In the genomic region with DNA sequence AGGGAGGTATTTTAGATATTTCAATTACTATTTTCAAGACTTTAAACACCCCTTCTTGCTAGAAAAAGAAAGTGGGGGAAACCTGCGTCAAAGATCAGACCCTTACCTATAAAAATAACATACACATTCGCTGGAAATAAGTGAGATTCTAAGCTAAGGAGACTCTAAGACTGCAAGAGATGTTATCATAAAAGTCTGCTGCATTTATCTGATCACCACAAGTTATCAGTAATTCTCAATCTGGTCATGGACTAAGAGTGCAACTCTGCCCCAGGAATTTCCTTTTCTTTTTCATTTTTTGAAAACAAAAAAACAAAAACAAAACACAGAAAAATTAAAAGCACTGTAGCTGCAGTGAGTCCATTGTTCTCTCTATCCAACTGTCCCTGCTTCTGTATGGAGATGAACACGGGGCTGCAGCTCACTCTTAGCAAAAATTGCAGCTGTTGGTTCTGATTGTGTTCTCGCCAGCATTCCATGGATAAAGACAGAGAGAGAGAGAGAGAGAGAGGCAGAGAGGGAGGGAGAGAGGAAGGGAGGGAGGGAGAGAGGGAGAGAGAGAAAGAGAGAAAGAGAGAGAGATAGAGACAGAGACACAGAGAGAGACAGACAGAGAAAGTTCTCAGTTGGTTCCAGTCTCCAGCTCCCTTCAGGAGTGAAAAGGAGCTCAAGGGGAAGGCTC, we compare ENCODE assay signal across 31 cellular contexts. TPM values are rescaled to one million over a fixed set of nuclear protein-coding genes. Genes with fewer than 3 reads are reported as not detected.
DNase-seq lines count a peak whose midpoint lies in the region; ATAC-seq, FAIRE-seq and TF ChIP-seq lines count a peak whose summit lies in the region.
"Had no signal": no experiment of that assay in that cellular context is flagged by ENCODE, and none has a peak within 500 bp of the region (broad histone marks: within the 10 kb centered on the region; RNA-seq: fewer than 3 reads in every experiment).

No MANE protein-coding gene starts in this region.

- no peak overlapping the region for H3K27ac ChIP-seq in HepG2 (ENCODE audit: extremely low read length, insufficient read depth, low read length)
- no peak overlapping the region for H3K27ac ChIP-seq in right lobe of liver
- H3K27ac ChIP-seq in left ventricle myocardium inferior (replicated peaks), result no peak overlapping the region
- H3K27ac ChIP-seq: BLaER1, foreskin keratinocyte, hepatocyte, left lung, thoracic aorta, vagina had no signal

- ATAC-seq in HepG2 (no peak), right lobe of liver (no peak), memory B cell (ENCODE audit: low read depth) (no peak), HG03095 (IDR thresholded peaks at IDR 0.05; ENCODE audit: unreplicated experiment) (no peak)
- ATAC-seq in activated T-helper 17 cell treated with anti-CD3 and anti-CD28 coated beads, Interleukin-2, amount 50 U/mL, for 72 hours (replicated peaks), result no peak
- ATAC-seq: activated naive CD8-positive, alpha-beta T cell treated with anti-CD3 and anti-CD28 coated beads, Interleukin-2, amount 50 U/mL, for 24 hours; esophagus mucosa; foreskin keratinocyte; GM12878; Right ventricle myocardium inferior; WTC11 had no signal

- H3K9me3 ChIP-seq in HepG2 (ENCODE audit: low read length), result no peaks in the 10 kb centered on the region
- no peaks in the 10 kb centered on the region for H3K9me3 ChIP-seq in right lobe of liver
- H3K9me3 ChIP-seq in left ventricle myocardium inferior (replicated peaks), result no peaks in the 10 kb centered on the region
- H3K9me3 ChIP-seq: BLaER1, left lung, thoracic aorta, vagina had no signal

- intact Hi-C loops in HepG2 (cut with micrococcal nuclease; ENCODE audit: unreplicated experiment) (no loop called here), right lobe of liver (cut with DNase I) (loop anchor here in 1 of 2 donors (10.0 kb wide), 1 partner anchor 119 kb away; no protein-coding TSS in a partner anchor), left ventricle myocardium inferior (cut with micrococcal nuclease) (no loop called here)

- H3K27me3 ChIP-seq in HepG2 (ENCODE audit: control insufficient read depth in 1 of 2, insufficient read depth in 2 of 2, low read length in 2 of 2), result no peaks in the 10 kb centered on the region
- H3K27me3 ChIP-seq in right lobe of liver, result no peaks in the 10 kb centered on the region
- no peaks in the 10 kb centered on the region for H3K27me3 ChIP-seq in left ventricle myocardium inferior (ENCODE audit: low read depth)
- H3K27me3 ChIP-seq: BLaER1, foreskin keratinocyte, hepatocyte, left lung, vagina had no signal

- H3K4me1 ChIP-seq in HepG2 (ENCODE audit: insufficient read depth, low read length) (peaks cover 11% of the 10 kb centered on the region; the same call in 1 of the 2 replicates), right lobe of liver (no peaks in the 10 kb centered on the region), left ventricle myocardium inferior (peaks cover 24% of the 10 kb centered on the region)
- H3K4me1 ChIP-seq: BLaER1, foreskin keratinocyte had no signal

- no peak overlapping the region for H3K4me2 ChIP-seq in HepG2 (ENCODE audit: low read depth, low read length)
- H3K4me2 ChIP-seq: BLaER1, hepatocyte had no signal

- DNase-seq in HepG2 (ENCODE audit: low spot score) (no peak), right lobe of liver (no peak), memory B cell (ENCODE audit: low spot score in 2 of 2) (no peak), superior temporal gyrus (ENCODE audit: extremely low spot score) (peak; percentile 67), KBM-7 (no peak), left ventricle myocardium inferior (no peak)
- DNase-seq: ACHN; activated CD4-positive, alpha-beta T cell treated with anti-CD3 and anti-CD28 coated beads, Interleukin-2, amount 50 U/mL, for 4 hours; activated CD8-positive, alpha-beta memory T cell treated with anti-CD3 and anti-CD28 coated beads, Interleukin-2, amount 50 U/mL, for 48 hours; activated gamma-delta T cell treated with Interleukin-2 at 50 U/mL for 16 hours; activated naive CD8-positive, alpha-beta T cell treated with anti-CD3 and anti-CD28 coated beads, Interleukin-2, amount 50 U/mL, for 24 hours; effector CD8-positive, alpha-beta T cell; foreskin keratinocyte; immature natural killer cell; left lung; NCI-H1092 treated with DMSO at 0.1 percent for 48 hours; NCI-H1930; NCI-H226; OCI-M1; T1000 had no signal

- H3K9ac ChIP-seq in HepG2 (ENCODE audit: insufficient read depth, low read depth, low read length), result no peak overlapping the region
- H3K9ac ChIP-seq: BLaER1 had no signal

- peaks cover 5 to 10% of the 10 kb centered on the region in 2 experiments; a peak in 3 of 5 replicates for H3K36me3 ChIP-seq in HepG2 (replicated peaks in 1 of 2; ENCODE audit: control insufficient read depth in 1 of 2, insufficient read depth in 2 of 2, low read length in 2 of 2)
- peaks cover 0 to 16% (median 5%) of the 10 kb centered on the region in 4 donors for H3K36me3 ChIP-seq in right lobe of liver
- peaks cover 50% of the 10 kb centered on the region for H3K36me3 ChIP-seq in left ventricle myocardium inferior
- H3K36me3 ChIP-seq: thoracic aorta had no signal

- TF ChIP-seq POLR2A in HepG2 (IDR thresholded peaks at IDR 0.05; ENCODE audit: insufficient read depth in 1 of 2, low read depth in 2 of 2, low read length in 2 of 2) (no peak), right lobe of liver (IDR thresholded peaks at IDR 0.05) (no peak)

- no peaks in the 10 kb centered on the region for H3K9me3 Mint-ChIP-seq in activated T-helper 17 cell treated with anti-CD3 and anti-CD28 coated beads, Interleukin-2, amount 50 U/mL, for 72 hours
- H3K9me3 Mint-ChIP-seq in memory B cell, result no peaks in the 10 kb centered on the region
- H3K9me3 Mint-ChIP-seq: activated naive CD8-positive, alpha-beta T cell treated with anti-CD3 and anti-CD28 coated beads, Interleukin-2, amount 50 U/mL, for 24 hours; immature natural killer cell; WTC11 had no signal

- H4K20me1 ChIP-seq in HepG2 (ENCODE audit: insufficient read depth, low read length), result no peaks in the 10 kb centered on the region
- H4K20me1 ChIP-seq: BLaER1 had no signal

- H3K79me2 ChIP-seq in HepG2 (ENCODE audit: insufficient read depth, low read length), result no peaks in the 10 kb centered on the region
- H3K79me2 ChIP-seq: hepatocyte had no signal

- no peak overlapping the region for H3K4me3 ChIP-seq in HepG2 (replicated peaks in 1 of 3; ENCODE audit: insufficient read depth in 1 of 3, low read depth in 2 of 3, low read length in 3 of 3)
- H3K4me3 ChIP-seq in right lobe of liver, result no peak overlapping the region
- H3K4me3 ChIP-seq in left ventricle myocardium inferior, result no peak overlapping the region
- H3K4me3 ChIP-seq: BLaER1, GM12878, hepatocyte, left lung, thoracic aorta, vagina had no signal

- in situ Hi-C loops in HepG2 (cut with HindIII; ENCODE audit: extremely low pct_ligation_motif_present, low pct_unique_long_range_greater_than_20kb), result no loop called here
- in situ Hi-C loops in KBM-7 (cut with MboI; ENCODE audit: low pct_unique_long_range_greater_than_20kb, low sequenced_read_pairs), result no loop called here

- TF ChIP-seq RAD21 in HepG2 (CRISPR knock-in tag; IDR thresholded peaks at IDR 0.05), result no peak

- TF ChIP-seq CTCF in HepG2 (CRISPR knock-in tag; IDR thresholded peaks at IDR 0.05), result no peak
- no peak for TF ChIP-seq CTCF in right lobe of liver (IDR thresholded peaks at IDR 0.05)
- no peak for TF ChIP-seq CTCF in left ventricle myocardium inferior (IDR thresholded peaks at IDR 0.05; ENCODE audit: borderline replicate concordance)

- H3K4me1 Mint-ChIP-seq in activated T-helper 17 cell treated with anti-CD3 and anti-CD28 coated beads, Interleukin-2, amount 50 U/mL, for 72 hours, result peaks cover 19% of the 10 kb centered on the region
- peaks cover 5% of the 10 kb centered on the region for H3K4me1 Mint-ChIP-seq in memory B cell
- H3K4me1 Mint-ChIP-seq: WTC11 had no signal

- no peak overlapping the region for H3K4me3 Mint-ChIP-seq in activated T-helper 17 cell treated with anti-CD3 and anti-CD28 coated beads, Interleukin-2, amount 50 U/mL, for 72 hours
- H3K4me3 Mint-ChIP-seq in memory B cell, result no peak overlapping the region
- H3K4me3 Mint-ChIP-seq: activated naive CD8-positive, alpha-beta T cell treated with anti-CD3 and anti-CD28 coated beads, Interleukin-2, amount 50 U/mL, for 24 hours; immature natural killer cell; WTC11 had no signal

- 92% methylated on average over 4 of the region's 4 CpGs for WGBS in HepG2 (ENCODE audit: low lambda C conversion rate)
- WGBS in right lobe of liver (ENCODE audit: insufficient coverage, low coverage, low lambda C conversion rate, missing lambda C conversion rate), result 90% methylated on average over 4 of the region's 4 CpGs

- H3K27me3 Mint-ChIP-seq in activated T-helper 17 cell treated with anti-CD3 and anti-CD28 coated beads, Interleukin-2, amount 50 U/mL, for 72 hours, result no peaks in the 10 kb centered on the region
- H3K27me3 Mint-ChIP-seq in memory B cell, result no peaks in the 10 kb centered on the region
- H3K27me3 Mint-ChIP-seq: activated naive CD8-positive, alpha-beta T cell treated with anti-CD3 and anti-CD28 coated beads, Interleukin-2, amount 50 U/mL, for 24 hours had no signal

- H2AFZ ChIP-seq in HepG2 (ENCODE audit: low read length), result no peak overlapping the region
- H2AFZ ChIP-seq: hepatocyte had no signal

- POLR2A ChIA-PET in HepG2 (lab: Yijun Ruan, JAX), result interaction anchor here (0.6 kb wide), 1 partner anchor 270 kb away, joined by 3 read pairs; no protein-coding TSS in a partner anchor

- no peak for TF ChIP-seq EP300 in HepG2 (IDR thresholded peaks at IDR 0.05; ENCODE audit: low read depth in 2 of 2, low read length in 2 of 2)
- TF ChIP-seq EP300 in HepG2 (CRISPR knock-in tag; IDR thresholded peaks at IDR 0.05; ENCODE audit: borderline replicate concordance), result no peak

- CTCF ChIA-PET in HepG2 (lab: Yijun Ruan, JAX; ENCODE audit: low intra/inter-chr PET ratio, low total read pairs), result no interaction called here

- peak overlapping the region; percentile 73 for H3K27ac Mint-ChIP-seq in activated T-helper 17 cell treated with anti-CD3 and anti-CD28 coated beads, Interleukin-2, amount 50 U/mL, for 72 hours
- peak overlapping the region; percentile 26 for H3K27ac Mint-ChIP-seq in memory B cell
- H3K27ac Mint-ChIP-seq: activated naive CD8-positive, alpha-beta T cell treated with anti-CD3 and anti-CD28 coated beads, Interleukin-2, amount 50 U/mL, for 24 hours; WTC11 had no signal

- peaks cover 27% of the 10 kb centered on the region for H3K36me3 Mint-ChIP-seq in activated T-helper 17 cell treated with anti-CD3 and anti-CD28 coated beads, Interleukin-2, amount 50 U/mL, for 72 hours (ENCODE audit: low read depth)
- H3K36me3 Mint-ChIP-seq in memory B cell, result peaks cover 15% of the 10 kb centered on the region
- H3K36me3 Mint-ChIP-seq: WTC11 had no signal

- TSS peak; percentile 44 for BruUV-seq in HepG2 (replicated peaks; lab: Mats Ljungman, UMichigan)

- FAIRE-seq in HepG2 (lab: Jason Lieb, UNC), result no peak
- FAIRE-seq: GM12878, H1 had no signal

RNA-seq across cellular contexts. Expression of a gene that starts 14.1 kb away (rescaled TPM):
- total RNA-seq in HepG2 (2016; rRNA removed; fragmentation: Illumina TruSeq; extraction: Trizol) (2.9 and 5.4 TPM in 2 replicates), right lobe of liver (1 to 10 TPM; 5.5 to 8.7 (median 7.1) TPM), left ventricle myocardium inferior (4.8 TPM)
- total RNA-seq in HepG2 (2016; cell fraction: cytosol; rRNA removed; fragmentation: Illumina TruSeq; extraction: Trizol; ENCODE audit: low read depth), result 2.0 TPM in 2 replicates
- 3.2 and 4.4 TPM in 2 replicates for total RNA-seq in HepG2 (2016; cell fraction: insoluble cytoplasmic fraction; rRNA removed; fragmentation: Illumina TruSeq; extraction: Trizol)
- total RNA-seq in HepG2 (2016; cell fraction: membrane; rRNA removed; fragmentation: Illumina TruSeq; extraction: Trizol), result 5.1 and 5.9 TPM in 2 replicates
- 2.9 and 3.8 TPM in 2 replicates for total RNA-seq in HepG2 (2016; cell fraction: nucleus; rRNA removed; fragmentation: Illumina TruSeq; extraction: Trizol)
- 5.7 and 6.3 TPM in 2 replicates for polyA plus RNA-seq in HepG2 (2011; rRNA removed)
- 5.4 and 7.0 TPM in 2 replicates for polyA plus RNA-seq in HepG2 (2011; cell fraction: cytosol; rRNA removed)
- 3.3 and 4.2 TPM in 2 replicates for polyA plus RNA-seq in HepG2 (2011; cell fraction: nucleus; rRNA removed)
- polyA plus RNA-seq in HepG2 (2012), result 2.7 and 3.0 TPM in 2 replicates
- 2.5 and 2.9 TPM in 2 replicates for polyA plus RNA-seq in HepG2 (2016; cell fraction: cytosol; fragmentation: Illumina TruSeq; extraction: Trizol; ENCODE audit: low read depth)
- polyA plus RNA-seq in HepG2 (2016; cell fraction: insoluble cytoplasmic fraction; fragmentation: Illumina TruSeq; extraction: Trizol; ENCODE audit: low read depth), result 3.3 and 4.6 TPM in 2 replicates
- polyA plus RNA-seq in HepG2 (2016; cell fraction: membrane; fragmentation: Illumina TruSeq; extraction: Trizol; ENCODE audit: low read depth), result 4.7 and 6.0 TPM in 2 replicates
- polyA plus RNA-seq in HepG2 (2016; cell fraction: nucleus; fragmentation: Illumina TruSeq; extraction: Trizol; ENCODE audit: insufficient read depth, low read depth), result 5.7 and 6.4 TPM in 2 replicates
- polyA minus RNA-seq in HepG2 (2011; rRNA and poly(A)+ RNA removed; ENCODE audit: low replicate concordance), result 1.3 and 9.2 TPM in 2 replicates
- polyA minus RNA-seq in HepG2 (2011; cell fraction: cytosol; rRNA and poly(A)+ RNA removed), result 3.8 and 4.0 TPM in 2 replicates
- 1.4 and 2.2 TPM in 2 replicates for polyA minus RNA-seq in HepG2 (2011; cell fraction: nucleus; rRNA and poly(A)+ RNA removed)
- total RNA-seq in activated T-helper 17 cell treated with anti-CD3 and anti-CD28 coated beads, Interleukin-2, amount 50 U/mL, for 72 hours, result 10 to 100 TPM in 1 of 2 donors, 1 to 10 TPM in 1; 8.4 to 12.2 TPM

RNA-seq across cellular contexts. Expression of a gene that starts 39.1 kb away (rescaled TPM):
- total RNA-seq in HepG2 (2016; rRNA removed; fragmentation: Illumina TruSeq; extraction: Trizol) (0.13 and 0.29 TPM in 2 replicates), right lobe of liver (1 to 10 TPM in 1 of 6 experiments, under 1 TPM in 3, not detected in 2; 0.14 to 1.1 (median 0.49) TPM), left ventricle myocardium inferior (not detected)
- total RNA-seq in HepG2 (2016; cell fraction: cytosol; rRNA removed; fragmentation: Illumina TruSeq; extraction: Trizol; ENCODE audit: low read depth), result 0.18 TPM in 1 of 2 replicates, not detected in the other
- 0.16 and 0.24 TPM in 2 replicates for total RNA-seq in HepG2 (2016; cell fraction: insoluble cytoplasmic fraction; rRNA removed; fragmentation: Illumina TruSeq; extraction: Trizol)
- 0.10 and 0.19 TPM in 2 replicates for total RNA-seq in HepG2 (2016; cell fraction: membrane; rRNA removed; fragmentation: Illumina TruSeq; extraction: Trizol)
- 0.25 and 0.40 TPM in 2 replicates for total RNA-seq in HepG2 (2016; cell fraction: nucleus; rRNA removed; fragmentation: Illumina TruSeq; extraction: Trizol)
- polyA plus RNA-seq in HepG2 (2011; rRNA removed), result 0.95 and 1.3 TPM in 2 replicates
- polyA plus RNA-seq in HepG2 (2011; cell fraction: cytosol; rRNA removed), result 1.0 and 2.1 TPM in 2 replicates
- 0.39 and 0.57 TPM in 2 replicates for polyA plus RNA-seq in HepG2 (2011; cell fraction: nucleus; rRNA removed)
- 0.36 and 0.51 TPM in 2 replicates for polyA plus RNA-seq in HepG2 (2012)
- polyA plus RNA-seq in HepG2 (2016; cell fraction: cytosol; fragmentation: Illumina TruSeq; extraction: Trizol; ENCODE audit: low read depth), result not detected in 2 replicates
- polyA plus RNA-seq in HepG2 (2016; cell fraction: insoluble cytoplasmic fraction; fragmentation: Illumina TruSeq; extraction: Trizol; ENCODE audit: low read depth), result 0.28 TPM in 1 of 2 replicates, not detected in the other
- not detected in 2 replicates for polyA plus RNA-seq in HepG2 (2016; cell fraction: membrane; fragmentation: Illumina TruSeq; extraction: Trizol; ENCODE audit: low read depth)
- 1.4 TPM in 1 of 2 replicates, not detected in the other for polyA plus RNA-seq in HepG2 (2016; cell fraction: nucleus; fragmentation: Illumina TruSeq; extraction: Trizol; ENCODE audit: insufficient read depth, low read depth)
- polyA minus RNA-seq in HepG2 (2011; rRNA and poly(A)+ RNA removed; ENCODE audit: low replicate concordance), result 0.84 and 9.7 TPM in 2 replicates
- not detected in 2 replicates for polyA minus RNA-seq in HepG2 (2011; cell fraction: cytosol; rRNA and poly(A)+ RNA removed)
- not detected in 2 replicates for polyA minus RNA-seq in HepG2 (2011; cell fraction: nucleus; rRNA and poly(A)+ RNA removed)
- under 1 TPM; 0.28 to 0.45 TPM for total RNA-seq in activated T-helper 17 cell treated with anti-CD3 and anti-CD28 coated beads, Interleukin-2, amount 50 U/mL, for 72 hours
- total RNA-seq: Right ventricle myocardium inferior, thoracic aorta had no signal

RNA-seq across cellular contexts. Expression of a gene that starts 59.5 kb away (rescaled TPM):
- total RNA-seq in HepG2 (2016; rRNA removed; fragmentation: Illumina TruSeq; extraction: Trizol) (43.4 and 60.0 TPM in 2 replicates), right lobe of liver (10 to 100 TPM in 5 of 6 experiments, 1 to 10 TPM in 1; 10.0 to 17.6 (median 11.8) TPM), left ventricle myocardium inferior (21.2 TPM)
- total RNA-seq in HepG2 (2016; cell fraction: cytosol; rRNA removed; fragmentation: Illumina TruSeq; extraction: Trizol; ENCODE audit: low read depth), result 10.3 and 13.5 TPM in 2 replicates
- 41.1 and 61.2 TPM in 2 replicates for total RNA-seq in HepG2 (2016; cell fraction: insoluble cytoplasmic fraction; rRNA removed; fragmentation: Illumina TruSeq; extraction: Trizol)
- 19.9 and 22.1 TPM in 2 replicates for total RNA-seq in HepG2 (2016; cell fraction: membrane; rRNA removed; fragmentation: Illumina TruSeq; extraction: Trizol)
- 14.7 and 16.3 TPM in 2 replicates for total RNA-seq in HepG2 (2016; cell fraction: nucleus; rRNA removed; fragmentation: Illumina TruSeq; extraction: Trizol)
- polyA plus RNA-seq in HepG2 (2011; rRNA removed), result 19.0 and 21.4 TPM in 2 replicates
- 13.6 and 14.6 TPM in 2 replicates for polyA plus RNA-seq in HepG2 (2011; cell fraction: cytosol; rRNA removed)
- 5.7 and 8.3 TPM in 2 replicates for polyA plus RNA-seq in HepG2 (2011; cell fraction: nucleus; rRNA removed)
- 13.4 and 17.0 TPM in 2 replicates for polyA plus RNA-seq in HepG2 (2012)
- 9.1 and 10.3 TPM in 2 replicates for polyA plus RNA-seq in HepG2 (2016; cell fraction: cytosol; fragmentation: Illumina TruSeq; extraction: Trizol; ENCODE audit: low read depth)
- polyA plus RNA-seq in HepG2 (2016; cell fraction: insoluble cytoplasmic fraction; fragmentation: Illumina TruSeq; extraction: Trizol; ENCODE audit: low read depth), result 54.6 and 55.8 TPM in 2 replicates
- 13.0 and 14.5 TPM in 2 replicates for polyA plus RNA-seq in HepG2 (2016; cell fraction: membrane; fragmentation: Illumina TruSeq; extraction: Trizol; ENCODE audit: low read depth)
- 20.7 and 24.5 TPM in 2 replicates for polyA plus RNA-seq in HepG2 (2016; cell fraction: nucleus; fragmentation: Illumina TruSeq; extraction: Trizol; ENCODE audit: insufficient read depth, low read depth)
- polyA minus RNA-seq in HepG2 (2011; rRNA and poly(A)+ RNA removed; ENCODE audit: low replicate concordance), result 10.2 and 36.1 TPM in 2 replicates
- 7.2 and 9.5 TPM in 2 replicates for polyA minus RNA-seq in HepG2 (2011; cell fraction: cytosol; rRNA and poly(A)+ RNA removed)
- 2.7 and 4.2 TPM in 2 replicates for polyA minus RNA-seq in HepG2 (2011; cell fraction: nucleus; rRNA and poly(A)+ RNA removed)
- 10 to 100 TPM; 88.9 to 98.6 TPM for total RNA-seq in activated T-helper 17 cell treated with anti-CD3 and anti-CD28 coated beads, Interleukin-2, amount 50 U/mL, for 72 hours
